In the genomic region with DNA sequence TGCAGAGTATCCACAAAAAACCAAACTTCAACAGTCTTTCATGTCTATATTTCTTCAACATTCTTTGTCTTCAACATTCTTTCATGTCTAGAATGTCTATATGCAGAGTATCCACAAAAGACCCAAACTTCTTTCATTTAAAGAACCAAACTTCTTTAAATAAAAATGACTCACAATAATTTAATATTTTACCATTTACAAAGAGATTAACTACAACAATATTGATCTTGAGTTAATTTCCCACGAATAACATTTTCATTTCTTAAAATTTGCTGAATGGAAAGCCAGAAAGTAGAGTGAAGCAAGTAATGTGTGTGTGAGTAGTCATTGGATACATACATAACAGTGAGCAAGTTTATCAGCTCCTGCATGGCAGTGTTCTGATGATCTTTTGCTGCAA, we compare ENCODE assay signal across 1 cellular context.
TF ChIP-seq lines count a peak whose summit lies in the region.

A gene (plus strand): TSS at position 301 of the 400 bp plus-strand sequence.

TF ChIP-seq in GM23338, 12 proteins besides CTCF, POLR2A, EP300 and RAD21:
- TF ChIP-seq, protein P1, sequence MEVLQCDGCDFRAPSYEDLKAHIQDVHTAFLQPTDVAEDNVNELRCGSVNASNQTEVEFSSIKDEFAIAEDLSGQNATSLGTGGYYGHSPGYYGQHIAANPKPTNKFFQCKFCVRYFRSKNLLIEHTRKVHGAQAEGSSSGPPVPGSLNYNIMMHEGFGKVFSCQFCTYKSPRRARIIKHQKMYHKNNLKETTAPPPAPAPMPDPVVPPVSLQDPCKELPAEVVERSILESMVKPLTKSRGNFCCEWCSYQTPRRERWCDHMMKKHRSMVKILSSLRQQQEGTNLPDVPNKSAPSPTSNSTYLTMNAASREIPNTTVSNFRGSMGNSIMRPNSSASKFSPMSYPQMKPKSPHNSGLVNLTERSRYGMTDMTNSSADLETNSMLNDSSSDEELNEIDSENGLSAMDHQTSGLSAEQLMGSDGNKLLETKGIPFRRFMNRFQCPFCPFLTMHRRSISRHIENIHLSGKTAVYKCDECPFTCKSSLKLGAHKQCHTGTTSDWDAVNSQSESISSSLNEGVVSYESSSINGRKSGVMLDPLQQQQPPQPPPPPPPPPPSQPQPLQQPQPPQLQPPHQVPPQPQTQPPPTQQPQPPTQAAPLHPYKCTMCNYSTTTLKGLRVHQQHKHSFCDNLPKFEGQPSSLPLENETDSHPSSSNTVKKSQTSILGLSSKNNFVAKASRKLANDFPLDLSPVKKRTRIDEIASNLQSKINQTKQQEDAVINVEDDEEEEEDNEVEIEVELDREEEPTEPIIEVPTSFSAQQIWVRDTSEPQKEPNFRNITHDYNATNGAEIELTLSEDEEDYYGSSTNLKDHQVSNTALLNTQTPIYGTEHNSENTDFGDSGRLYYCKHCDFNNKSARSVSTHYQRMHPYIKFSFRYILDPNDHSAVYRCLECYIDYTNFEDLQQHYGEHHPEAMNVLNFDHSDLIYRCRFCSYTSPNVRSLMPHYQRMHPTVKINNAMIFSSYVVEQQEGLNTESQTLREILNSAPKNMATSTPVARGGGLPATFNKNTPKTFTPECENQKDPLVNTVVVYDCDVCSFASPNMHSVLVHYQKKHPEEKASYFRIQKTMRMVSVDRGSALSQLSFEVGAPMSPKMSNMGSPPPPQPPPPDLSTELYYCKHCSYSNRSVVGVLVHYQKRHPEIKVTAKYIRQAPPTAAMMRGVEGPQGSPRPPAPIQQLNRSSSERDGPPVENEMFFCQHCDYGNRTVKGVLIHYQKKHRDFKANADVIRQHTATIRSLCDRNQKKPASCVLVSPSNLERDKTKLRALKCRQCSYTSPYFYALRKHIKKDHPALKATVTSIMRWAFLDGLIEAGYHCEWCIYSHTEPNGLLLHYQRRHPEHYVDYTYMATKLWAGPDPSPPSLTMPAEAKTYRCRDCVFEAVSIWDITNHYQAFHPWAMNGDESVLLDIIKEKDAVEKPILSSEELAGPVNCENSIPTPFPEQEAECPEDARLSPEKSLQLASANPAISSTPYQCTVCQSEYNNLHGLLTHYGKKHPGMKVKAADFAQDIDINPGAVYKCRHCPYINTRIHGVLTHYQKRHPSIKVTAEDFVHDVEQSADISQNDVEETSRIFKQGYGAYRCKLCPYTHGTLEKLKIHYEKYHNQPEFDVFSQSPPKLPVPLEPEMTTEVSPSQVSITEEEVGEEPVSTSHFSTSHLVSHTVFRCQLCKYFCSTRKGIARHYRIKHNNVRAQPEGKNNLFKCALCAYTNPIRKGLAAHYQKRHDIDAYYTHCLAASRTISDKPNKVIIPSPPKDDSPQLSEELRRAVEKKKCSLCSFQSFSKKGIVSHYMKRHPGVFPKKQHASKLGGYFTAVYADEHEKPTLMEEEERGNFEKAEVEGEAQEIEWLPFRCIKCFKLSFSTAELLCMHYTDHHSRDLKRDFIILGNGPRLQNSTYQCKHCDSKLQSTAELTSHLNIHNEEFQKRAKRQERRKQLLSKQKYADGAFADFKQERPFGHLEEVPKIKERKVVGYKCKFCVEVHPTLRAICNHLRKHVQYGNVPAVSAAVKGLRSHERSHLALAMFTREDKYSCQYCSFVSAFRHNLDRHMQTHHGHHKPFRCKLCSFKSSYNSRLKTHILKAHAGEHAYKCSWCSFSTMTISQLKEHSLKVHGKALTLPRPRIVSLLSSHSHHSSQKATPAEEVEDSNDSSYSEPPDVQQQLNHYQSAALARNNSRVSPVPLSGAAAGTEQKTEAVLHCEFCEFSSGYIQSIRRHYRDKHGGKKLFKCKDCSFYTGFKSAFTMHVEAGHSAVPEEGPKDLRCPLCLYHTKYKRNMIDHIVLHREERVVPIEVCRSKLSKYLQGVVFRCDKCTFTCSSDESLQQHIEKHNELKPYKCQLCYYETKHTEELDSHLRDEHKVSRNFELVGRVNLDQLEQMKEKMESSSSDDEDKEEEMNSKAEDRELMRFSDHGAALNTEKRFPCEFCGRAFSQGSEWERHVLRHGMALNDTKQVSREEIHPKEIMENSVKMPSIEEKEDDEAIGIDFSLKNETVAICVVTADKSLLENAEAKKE (CRISPR knock-in tag; IDR thresholded peaks at IDR 0.05) = no peak
- no peak for TF ChIP-seq ZNF331 (CRISPR knock-in tag; IDR thresholded peaks at IDR 0.05; ENCODE audit: low read depth)
- TF ChIP-seq, protein P2, sequence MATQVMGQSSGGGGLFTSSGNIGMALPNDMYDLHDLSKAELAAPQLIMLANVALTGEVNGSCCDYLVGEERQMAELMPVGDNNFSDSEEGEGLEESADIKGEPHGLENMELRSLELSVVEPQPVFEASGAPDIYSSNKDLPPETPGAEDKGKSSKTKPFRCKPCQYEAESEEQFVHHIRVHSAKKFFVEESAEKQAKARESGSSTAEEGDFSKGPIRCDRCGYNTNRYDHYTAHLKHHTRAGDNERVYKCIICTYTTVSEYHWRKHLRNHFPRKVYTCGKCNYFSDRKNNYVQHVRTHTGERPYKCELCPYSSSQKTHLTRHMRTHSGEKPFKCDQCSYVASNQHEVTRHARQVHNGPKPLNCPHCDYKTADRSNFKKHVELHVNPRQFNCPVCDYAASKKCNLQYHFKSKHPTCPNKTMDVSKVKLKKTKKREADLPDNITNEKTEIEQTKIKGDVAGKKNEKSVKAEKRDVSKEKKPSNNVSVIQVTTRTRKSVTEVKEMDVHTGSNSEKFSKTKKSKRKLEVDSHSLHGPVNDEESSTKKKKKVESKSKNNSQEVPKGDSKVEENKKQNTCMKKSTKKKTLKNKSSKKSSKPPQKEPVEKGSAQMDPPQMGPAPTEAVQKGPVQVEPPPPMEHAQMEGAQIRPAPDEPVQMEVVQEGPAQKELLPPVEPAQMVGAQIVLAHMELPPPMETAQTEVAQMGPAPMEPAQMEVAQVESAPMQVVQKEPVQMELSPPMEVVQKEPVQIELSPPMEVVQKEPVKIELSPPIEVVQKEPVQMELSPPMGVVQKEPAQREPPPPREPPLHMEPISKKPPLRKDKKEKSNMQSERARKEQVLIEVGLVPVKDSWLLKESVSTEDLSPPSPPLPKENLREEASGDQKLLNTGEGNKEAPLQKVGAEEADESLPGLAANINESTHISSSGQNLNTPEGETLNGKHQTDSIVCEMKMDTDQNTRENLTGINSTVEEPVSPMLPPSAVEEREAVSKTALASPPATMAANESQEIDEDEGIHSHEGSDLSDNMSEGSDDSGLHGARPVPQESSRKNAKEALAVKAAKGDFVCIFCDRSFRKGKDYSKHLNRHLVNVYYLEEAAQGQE (IDR thresholded peaks at IDR 0.05; ENCODE audit: unreplicated experiment) = no peak
- TF ChIP-seq EZH2 (IDR thresholded peaks at IDR 0.05; ENCODE audit: low read depth, unreplicated experiment) = no peak
- TF ChIP-seq STAT1 (IDR thresholded peaks at IDR 0.05; ENCODE audit: unreplicated experiment) = no peak
- no peak for TF ChIP-seq CREB1 (CRISPR knock-in tag; IDR thresholded peaks at IDR 0.05; ENCODE audit: low read depth)
- TF ChIP-seq POLR2AphosphoS5 (IDR thresholded peaks at IDR 0.05; ENCODE audit: low read depth) = no peak
- TF ChIP-seq NANOG (IDR thresholded peaks at IDR 0.05; ENCODE audit: borderline replicate concordance) = no peak
- no peak for TF ChIP-seq EZH2phosphoT487 (IDR thresholded peaks at IDR 0.05; ENCODE audit: unreplicated experiment)
- no peak for TF ChIP-seq ZNF114 (CRISPR knock-in tag; IDR thresholded peaks at IDR 0.05)
- TF ChIP-seq, protein P3, sequence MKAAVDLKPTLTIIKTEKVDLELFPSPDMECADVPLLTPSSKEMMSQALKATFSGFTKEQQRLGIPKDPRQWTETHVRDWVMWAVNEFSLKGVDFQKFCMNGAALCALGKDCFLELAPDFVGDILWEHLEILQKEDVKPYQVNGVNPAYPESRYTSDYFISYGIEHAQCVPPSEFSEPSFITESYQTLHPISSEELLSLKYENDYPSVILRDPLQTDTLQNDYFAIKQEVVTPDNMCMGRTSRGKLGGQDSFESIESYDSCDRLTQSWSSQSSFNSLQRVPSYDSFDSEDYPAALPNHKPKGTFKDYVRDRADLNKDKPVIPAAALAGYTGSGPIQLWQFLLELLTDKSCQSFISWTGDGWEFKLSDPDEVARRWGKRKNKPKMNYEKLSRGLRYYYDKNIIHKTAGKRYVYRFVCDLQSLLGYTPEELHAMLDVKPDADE (IDR thresholded peaks at IDR 0.05) = no peak
- TF ChIP-seq JUNB (IDR thresholded peaks at IDR 0.05; ENCODE audit: unreplicated experiment) = no peak
TF ChIP-seq in GM23338: peak in this region for 0.
